1 cellular context compared by ENCODE assay signal in genomic region chr20:362271-363254, GRCh38.
TF ChIP-seq lines count a peak whose summit lies in the region.

No MANE protein-coding gene starts in this region.

TF ChIP-seq in HEK293, 187 proteins besides CTCF, POLR2A, EP300 and RAD21 (continued from another document and continues in another):
- TF ChIP-seq ZNF148 (tag by site-specific recombination; IDR thresholded peaks at IDR 0.05; ENCODE audit: borderline replicate concordance) = no peak
- TF ChIP-seq ZNF202 (tag by site-specific recombination; IDR thresholded peaks at IDR 0.05; ENCODE audit: borderline replicate concordance) = no peak
- no peak for TF ChIP-seq ZNF645 (tag by site-specific recombination; IDR thresholded peaks at IDR 0.05)
- no peak for TF ChIP-seq ZNF654 (tag by site-specific recombination; IDR thresholded peaks at IDR 0.05; ENCODE audit: low read depth)
- peak; percentile 89 for TF ChIP-seq ZBTB20 (tag by site-specific recombination; IDR thresholded peaks at IDR 0.05)
- no peak for TF ChIP-seq ZNF621 (tag by site-specific recombination; IDR thresholded peaks at IDR 0.05)
- peak; percentile 37; the same call in 1 of the 2 replicates for TF ChIP-seq ZNF324 (tag by site-specific recombination; IDR thresholded peaks at IDR 0.05)
- TF ChIP-seq ZNF335 (tag by site-specific recombination; conservative IDR thresholded peaks at IDR 0.05) = peak; percentile 57
- no peak for TF ChIP-seq ZNF513 (tag by site-specific recombination; IDR thresholded peaks at IDR 0.05)
- TF ChIP-seq ZNF704 (tag by site-specific recombination; IDR thresholded peaks at IDR 0.05) = no peak
- no peak for TF ChIP-seq ZNF501 (tag by site-specific recombination; IDR thresholded peaks at IDR 0.05)
- TF ChIP-seq PBX3 (CRISPR knock-in tag; IDR thresholded peaks at IDR 0.05) = no peak
- no peak for TF ChIP-seq ZBTB1 (tag by site-specific recombination; IDR thresholded peaks at IDR 0.05)
- peak; percentile 99 for TF ChIP-seq HOXD13 (CRISPR knock-in tag; IDR thresholded peaks at IDR 0.05; ENCODE audit: borderline replicate concordance)
- peak; percentile 69; the same call in 1 of the 2 replicates for TF ChIP-seq ZXDB (tag by site-specific recombination; IDR thresholded peaks at IDR 0.05)
- TF ChIP-seq SP2 (tag by site-specific recombination; IDR thresholded peaks at IDR 0.05) = no peak
- TF ChIP-seq ZNF600 (tag by site-specific recombination; IDR thresholded peaks at IDR 0.05) = peak; percentile 80
- no peak for TF ChIP-seq ZSCAN16 (tag by site-specific recombination; IDR thresholded peaks at IDR 0.05)
- TF ChIP-seq ZNF677 (tag by site-specific recombination; IDR thresholded peaks at IDR 0.05) = no peak
- TF ChIP-seq ZNF24 (tag by site-specific recombination; IDR thresholded peaks at IDR 0.05) = peak; percentile 99
- no peak for TF ChIP-seq ZNF157 (tag by site-specific recombination; IDR thresholded peaks at IDR 0.05)
- TF ChIP-seq KLF7 (tag by site-specific recombination; IDR thresholded peaks at IDR 0.05; ENCODE audit: borderline replicate concordance) = no peak
- peak; percentile 1; the same call in 1 of the 2 replicates for TF ChIP-seq ZFP69B (tag by site-specific recombination; IDR thresholded peaks at IDR 0.05)
- TF ChIP-seq PRDM1 (tag by site-specific recombination; IDR thresholded peaks at IDR 0.05) = no peak
- TF ChIP-seq ZNF555 (tag by site-specific recombination; conservative IDR thresholded peaks at IDR 0.05) = no peak
- 0 out of 2 replicates have a peak, but pooled peaks have one; percentile 23 for TF ChIP-seq ZSCAN18 (tag by site-specific recombination; IDR thresholded peaks at IDR 0.05)
- TF ChIP-seq ZNF391 (tag by site-specific recombination; IDR thresholded peaks at IDR 0.05; ENCODE audit: borderline replicate concordance, low read depth) = no peak
- peak; percentile 89 for TF ChIP-seq ZNF366 (tag by site-specific recombination; conservative IDR thresholded peaks at IDR 0.05)
- TF ChIP-seq ZEB2 (tag by site-specific recombination; IDR thresholded peaks at IDR 0.05) = peak; percentile 98
- TF ChIP-seq ZBTB48 (tag by site-specific recombination; IDR thresholded peaks at IDR 0.05) = peak; percentile 73
- TF ChIP-seq ZBTB21 (tag by site-specific recombination; IDR thresholded peaks at IDR 0.05) = no peak
- TF ChIP-seq ZNF514 (tag by site-specific recombination; IDR thresholded peaks at IDR 0.05) = no peak
- no peak for TF ChIP-seq ZNF776 (tag by site-specific recombination; IDR thresholded peaks at IDR 0.05; ENCODE audit: borderline replicate concordance)
- TF ChIP-seq ZNF23 (tag by site-specific recombination; IDR thresholded peaks at IDR 0.05; ENCODE audit: borderline replicate concordance) = no peak
- TF ChIP-seq PRDM10 (tag by site-specific recombination; IDR thresholded peaks at IDR 0.05) = peak; percentile 84
- TF ChIP-seq ZNF112 (tag by site-specific recombination; IDR thresholded peaks at IDR 0.05) = no peak
- no peak for TF ChIP-seq ZNF174 (tag by site-specific recombination; IDR thresholded peaks at IDR 0.05)
- TF ChIP-seq ZNF518A (tag by site-specific recombination; conservative IDR thresholded peaks at IDR 0.05; ENCODE audit: low read depth) = peak; percentile 38; the same call in 1 of the 2 replicates
- peak; percentile 92 for TF ChIP-seq ZNF692 (tag by site-specific recombination; IDR thresholded peaks at IDR 0.05)
- no peak for TF ChIP-seq MZF1 (tag by site-specific recombination; IDR thresholded peaks at IDR 0.05; ENCODE audit: borderline replicate concordance)
- no peak for TF ChIP-seq SCRT1 (tag by site-specific recombination; IDR thresholded peaks at IDR 0.05; ENCODE audit: borderline replicate concordance)
- peak; percentile 94 for TF ChIP-seq ZBTB17 (tag by site-specific recombination; IDR thresholded peaks at IDR 0.05)
- peak; percentile 65 for TF ChIP-seq KLF1 (tag by site-specific recombination; IDR thresholded peaks at IDR 0.05)
- TF ChIP-seq ZSCAN30 (tag by site-specific recombination; IDR thresholded peaks at IDR 0.05) = no peak
- 0 out of 2 replicates have a peak, but pooled peaks have one; percentile 15 for TF ChIP-seq YY2 (tag by site-specific recombination; IDR thresholded peaks at IDR 0.05)
